In the genomic region with DNA sequence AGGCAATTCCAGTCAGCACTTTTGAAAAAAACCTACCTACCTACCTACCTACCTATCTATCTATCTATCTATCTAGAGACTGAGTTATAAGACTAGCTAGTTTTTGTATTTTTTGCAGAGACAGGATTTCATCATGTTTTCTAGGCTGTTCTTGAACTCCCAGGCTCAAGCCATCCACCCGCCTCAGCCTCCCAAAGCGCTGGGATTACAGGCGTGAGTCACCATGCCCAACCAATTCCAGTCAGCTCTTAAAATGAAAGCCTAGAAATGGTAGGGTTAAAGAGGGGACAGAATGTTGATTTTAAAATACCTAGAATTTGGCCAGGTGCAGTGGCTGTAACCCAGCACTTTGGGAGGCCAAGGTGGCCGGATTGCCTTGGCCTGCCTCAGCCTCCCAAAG, we compare ENCODE assay signal across 29 cellular contexts. TPM values are rescaled to one million over a fixed set of nuclear protein-coding genes. Genes with fewer than 3 reads are reported as not detected.
DNase-seq lines count a peak whose midpoint lies in the region; ATAC-seq and TF ChIP-seq lines count a peak whose summit lies in the region.
"Had no signal": no experiment of that assay in that cellular context is flagged by ENCODE, and none has a peak within 500 bp of the region (broad histone marks: within the 10 kb centered on the region; RNA-seq: fewer than 3 reads in every experiment).

No MANE protein-coding gene starts in this region.

- no peak for TF ChIP-seq POLR2A in HCT116 (IDR thresholded peaks at IDR 0.05; ENCODE audit: borderline replicate concordance, extremely low read depth, insufficient read depth, insufficient read length)

- WGBS in endodermal cell (ENCODE audit: insufficient coverage in 1 of 2, insufficient read length in 1 of 2), 2 experiments: 100% methylated on average over 4 of the region's 4 CpGs; no CpG with 5 or more reads in 1 of the 2 experiments

- TF ChIP-seq CTCF in HCT116 (IDR thresholded peaks at IDR 0.05 in 2 of 3, conservative IDR thresholded peaks at IDR 0.05 in 1 of 3; ENCODE audit: borderline replicate concordance in 1 of 3, insufficient read depth in 1 of 3, low read depth in 2 of 3, low read length in 2 of 3) (no peak), RWPE1 (conservative IDR thresholded peaks at IDR 0.05; ENCODE audit: low read depth) (no peak), endodermal cell (conservative IDR thresholded peaks at IDR 0.05) (no peak), osteoblast (IDR thresholded peaks at IDR 0.05; ENCODE audit: extremely low read depth, low read depth, low read length) (no peak)

- POLR2A ChIA-PET in HCT116 (lab: Charles Lee): no interaction called here
- POLR2A ChIA-PET in RWPE1 (lab: Yijun Ruan, JAX; ENCODE audit: low non-redundant PET): no interaction called here
- POLR2A ChIA-PET in HEK293T (lab: Yijun Ruan, JAX): no interaction called here

- no peak overlapping the region for H3K4me3 Mint-ChIP-seq in endodermal cell
- H3K4me3 Mint-ChIP-seq: effector memory CD8-positive, alpha-beta T cell; IgD-negative memory B cell; naive B cell; T-helper 2 cell treated with Interferon-gamma antibody and Interleukin-4, amounts not matched to agents 5 μg/mL and 100 μg/mL, for 36 hours had no signal

- H3K9ac ChIP-seq in HCT116 (ENCODE audit: low read length): no peak overlapping the region
- no peak overlapping the region for H3K9ac ChIP-seq in endodermal cell (ENCODE audit: extremely low read depth, low read length, poor library complexity, severe bottlenecking)

- H3K9me3 ChIP-seq in HCT116 (ENCODE audit: control insufficient read depth in 1 of 2, insufficient read depth in 1 of 2, low read depth in 1 of 2, low read length in 2 of 2) (no peaks in the 10 kb centered on the region), endodermal cell (ENCODE audit: control insufficient read depth, low read length) (peaks cover 7% of the 10 kb centered on the region), osteoblast (ENCODE audit: low read depth, low read length) (no peaks in the 10 kb centered on the region)
- H3K9me3 ChIP-seq: adrenal gland, Caco-2, colonic mucosa, esophagus muscularis mucosa, vagina had no signal

- CTCF ChIA-PET in HCT116 (lab: Charles Lee) (interaction anchor here (2.1 to 3.1 kb wide), 2 partner anchors 87 to 346 kb away, joined by 7 to 11 read pairs; no protein-coding TSS in a partner anchor), RWPE1 (lab: Yijun Ruan, JAX) (interaction anchor here (1.5 kb wide), 1 partner anchor 15 kb away, joined by 6 read pairs; no protein-coding TSS in a partner anchor), HEK293T (lab: Yijun Ruan, JAX) (no interaction called here)

- ATAC-seq in HCT116 (peak; percentile 70), HG03135 (IDR thresholded peaks at IDR 0.05; ENCODE audit: unreplicated experiment) (no peak)
- ATAC-seq: effector memory CD8-positive, alpha-beta T cell; left ventricle myocardium superior had no signal

- H3K36me3 Mint-ChIP-seq in endodermal cell (ENCODE audit: low read depth): peaks cover 75% of the 10 kb centered on the region

- H3K4me1 ChIP-seq in HCT116 (ENCODE audit: control insufficient read depth in 1 of 2, insufficient read depth in 2 of 2, low read length in 2 of 2): peaks cover 11 to 23% of the 10 kb centered on the region in 2 experiments; a peak in 3 of 4 replicates
- no peaks in the 10 kb centered on the region for H3K4me1 ChIP-seq in endodermal cell (ENCODE audit: control insufficient read depth, insufficient read depth, low read length)
- peaks cover 10% of the 10 kb centered on the region for H3K4me1 ChIP-seq in osteoblast (ENCODE audit: insufficient read depth, low read length)
- H3K4me1 ChIP-seq: adrenal gland, Caco-2, colonic mucosa, esophagus muscularis mucosa, vagina had no signal

- peaks cover 2% of the 10 kb centered on the region for H3K9me3 Mint-ChIP-seq in endodermal cell
- H3K9me3 Mint-ChIP-seq: effector memory CD8-positive, alpha-beta T cell; IgD-negative memory B cell; naive B cell; T-helper 2 cell treated with Interferon-gamma antibody and Interleukin-4, amounts not matched to agents 5 μg/mL and 100 μg/mL, for 36 hours had no signal

- peak overlapping the region; percentile 48 for H3K27ac ChIP-seq in HCT116 (ENCODE audit: low read depth, low read length)
- peak overlapping the region; percentile 59 for H3K27ac ChIP-seq in RWPE1
- H3K27ac ChIP-seq in endodermal cell (ENCODE audit: low read depth, low read length): no peak overlapping the region
- H3K27ac ChIP-seq in osteoblast (ENCODE audit: low read depth, low read length): peak overlapping the region; percentile 5
- H3K27ac ChIP-seq: adrenal gland, colonic mucosa, esophagus muscularis mucosa, vagina, WERI-Rb-1 had no signal

- H3K27me3 ChIP-seq in HCT116 (ENCODE audit: insufficient read depth, low read length): no peaks in the 10 kb centered on the region
- no peaks in the 10 kb centered on the region for H3K27me3 ChIP-seq in endodermal cell (ENCODE audit: control insufficient read depth, insufficient read depth, low read length, poor library complexity, severe bottlenecking)
- H3K27me3 ChIP-seq in osteoblast (ENCODE audit: insufficient read depth, low read length): no peaks in the 10 kb centered on the region
- H3K27me3 ChIP-seq: adrenal gland, colonic mucosa, esophagus muscularis mucosa, vagina had no signal

- RAD21 ChIA-PET in HCT116 (lab: Charles Lee; ENCODE audit: low non-redundant PET in 1 of 2, low total read pairs in 2 of 2, uncharacterized antibody in 2 of 2, unreplicated experiment in 2 of 2): no interaction called here

- H3K36me3 ChIP-seq in HCT116 (ENCODE audit: control insufficient read depth in 1 of 2, insufficient read depth in 2 of 2, low read length in 2 of 2) (peaks cover 7 to 11% of the 10 kb centered on the region in 2 experiments; a peak in 3 of 4 replicates), endodermal cell (ENCODE audit: control insufficient read depth, insufficient read depth, low read length) (peaks cover 85% of the 10 kb centered on the region), osteoblast (ENCODE audit: insufficient read depth, low read length) (peaks cover 7% of the 10 kb centered on the region)
- H3K36me3 ChIP-seq: colonic mucosa, vagina had no signal

- H4K20me1 ChIP-seq in HCT116 (ENCODE audit: insufficient read depth) (no peaks in the 10 kb centered on the region), osteoblast (ENCODE audit: insufficient read depth, low read length) (no peaks in the 10 kb centered on the region)

- no peaks in the 10 kb centered on the region for H3K9me2 ChIP-seq in HCT116 (ENCODE audit: insufficient read depth)

- no peaks in the 10 kb centered on the region for H3K27me3 Mint-ChIP-seq in endodermal cell (ENCODE audit: insufficient read depth)
- H3K27me3 Mint-ChIP-seq: effector memory CD8-positive, alpha-beta T cell; IgD-negative memory B cell; naive B cell had no signal

- peak overlapping the region; percentile 48 for H3K4me2 ChIP-seq in HCT116 (ENCODE audit: low read length)
- no peak overlapping the region for H3K4me2 ChIP-seq in osteoblast (ENCODE audit: insufficient read depth, low read length)

- DNase-seq in HCT116 (ENCODE audit: low read depth, low spot score) (no peak), RWPE1 (ENCODE audit: low spot score) (no peak), endodermal cell (peak; percentile 21), osteoblast (ENCODE audit: insufficient read length, low spot score, missing footprints) (no peak), NCI-H146 treated with DMSO at 0.1 percent for 48 hours (lab: John Stamatoyannopoulos, UW; ENCODE audit: unreplicated experiment) (no peak), HEK293T (ENCODE audit: extremely low spot score) (no peak), globus pallidus (ENCODE audit: low spot score) (no peak)
- DNase-seq: activated CD4-positive, alpha-beta T cell treated with anti-CD3 and anti-CD28 coated beads, Interleukin-2, amount 50 U/mL, for 1 hour; activated naive CD4-positive, alpha-beta T cell treated with Interleukin-2 at 50 U/mL for 16 hours; activated T-cell treated with anti-CD3 and anti-CD28 coated beads, Interleukin-2, amount 50 U/mL, for 48 hours; adrenal gland; C1 segment of cervical spinal cord; Caco-2; colonic mucosa; DMS79; effector memory CD8-positive, alpha-beta T cell; left ventricle myocardium superior; naive B cell; NCI-H1105; NCI-H2029 treated with DMSO at 0.1 percent for 48 hours; NCI-H748 treated with DMSO at 0.1 percent for 48 hours; stimulated activated naive CD4-positive, alpha-beta T cell treated with Interleukin-2 at 50 U/mL for 16 hours; WERI-Rb-1 had no signal

- H2AFZ ChIP-seq in HCT116 (ENCODE audit: low read depth, low read length, poor library complexity, severe bottlenecking) (no peak overlapping the region), osteoblast (ENCODE audit: low read length) (no peak overlapping the region)

- intact Hi-C loops in HCT116 (cut with micrococcal nuclease): no loop called here

- no peak overlapping the region for H3K27ac Mint-ChIP-seq in endodermal cell
- H3K27ac Mint-ChIP-seq: effector memory CD8-positive, alpha-beta T cell; IgD-negative memory B cell; T-helper 2 cell treated with Interferon-gamma antibody and Interleukin-4, amounts not matched to agents 5 μg/mL and 100 μg/mL, for 36 hours had no signal

- no TSS peak for BruUV-seq in HCT116 (replicated peaks; lab: Mats Ljungman, UMichigan)

- no peak overlapping the region for H3K4me3 ChIP-seq in HCT116 (replicated peaks in 1 of 2; ENCODE audit: low read depth in 1 of 2, low read length in 2 of 2)
- no peak overlapping the region for H3K4me3 ChIP-seq in endodermal cell (ENCODE audit: low read length)
- no peak overlapping the region for H3K4me3 ChIP-seq in osteoblast (ENCODE audit: insufficient read depth, low read length)
- H3K4me3 ChIP-seq: adrenal gland, colonic mucosa, esophagus muscularis mucosa, vagina had no signal

- H3K79me2 ChIP-seq in HCT116 (ENCODE audit: insufficient read depth, low read length) (0 out of 2 replicates have a peak, but pooled peaks cover 8% of the 10 kb centered on the region), osteoblast (ENCODE audit: insufficient read depth, low read length) (no peaks in the 10 kb centered on the region)

- TF ChIP-seq RAD21 in HCT116 (IDR thresholded peaks at IDR 0.05; ENCODE audit: low read depth): no peak

- no peaks in the 10 kb centered on the region for H3K4me1 Mint-ChIP-seq in endodermal cell

TF ChIP-seq in HCT116, 20 proteins besides CTCF, POLR2A, EP300 and RAD21 (continues in another document):
- TF ChIP-seq ZNF274 (IDR thresholded peaks at IDR 0.05; ENCODE audit: low read depth, low read length) (no peak), ELF1 (IDR thresholded peaks at IDR 0.05; ENCODE audit: borderline replicate concordance, low read depth) (no peak)

TF ChIP-seq in HEK293T, 16 proteins besides CTCF, POLR2A, EP300 and RAD21 (continues in another document):
- TF ChIP-seq ELF4 (IDR thresholded peaks at IDR 0.05) (no peak), BHLHE40 (IDR thresholded peaks at IDR 0.05; ENCODE audit: borderline replicate concordance) (no peak)

RNA-seq across cellular contexts. Expression of a gene that starts 19.1 kb away (rescaled TPM):
- total RNA-seq in HCT116 (2021; ENCODE audit: unreplicated experiment) (54.9 TPM), endodermal cell (100 to 1,000 TPM; 126 to 135 TPM), osteoblast (14.5 and 16.5 TPM in 2 replicates)
- 11.9 and 17.4 TPM in 2 replicates for polyA plus RNA-seq in HCT116 (2012)
- 76.6 TPM for polyA plus RNA-seq in endodermal cell (2013, experiment 1 of 2)
- 75.8 TPM for polyA plus RNA-seq in endodermal cell (2013, experiment 2 of 2)

RNA-seq across cellular contexts. Expression of a gene that starts 52.9 kb away (rescaled TPM):
- total RNA-seq in HCT116 (2021; ENCODE audit: unreplicated experiment): 274 TPM
- 191 and 235 TPM in 2 replicates for polyA plus RNA-seq in HCT116 (2012)
- total RNA-seq in endodermal cell: 100 to 1,000 TPM; 523 to 543 TPM
- polyA plus RNA-seq in endodermal cell (2013, experiment 1 of 2): 76.7 TPM
- polyA plus RNA-seq in endodermal cell (2013, experiment 2 of 2): 65.5 TPM
- under 0.01 TPM in 1 of 2 replicates, not detected in the other for total RNA-seq in osteoblast
- total RNA-seq: esophagus muscularis mucosa, left ventricle myocardium superior, pulmonary artery endothelial cell had no signal
- polyA plus RNA-seq: IgD-negative memory B cell had no signal

Comparison
In these comparisons a context has a peak if more than half of its experiments do, and no peak if none do; other contexts are left out.
1. RNA of a gene that starts 52.9 kb away (total RNA-seq): 523 to 543 TPM in endodermal cell and 274 TPM in HCT116 (single experiment); under 0.01 TPM in osteoblast; every median in the first group is over 100 times any median in the second.